ENCODE assay signal across 9 cellular contexts in genomic region chr4:82753725-82754410, GRCh38. TPM values are rescaled to one million over a fixed set of nuclear protein-coding genes. Genes with fewer than 3 reads are reported as not detected.
DNase-seq lines count a peak whose midpoint lies in the region; TF ChIP-seq lines count a peak whose summit lies in the region.
"Had no signal": no experiment of that assay in that cellular context is flagged by ENCODE, and none has a peak within 500 bp of the region (broad histone marks: within the 10 kb centered on the region; RNA-seq: fewer than 3 reads in every experiment).

No MANE protein-coding gene starts in this region.

- H3K79me1 ChIP-seq in mesendoderm (ENCODE audit: low read length) (no peaks in the 10 kb centered on the region), H9 (ENCODE audit: insufficient read depth, low read depth, low read length, poor library complexity, severe bottlenecking) (no peaks in the 10 kb centered on the region)

- DNase-seq in NCI-H82 (lab: John Stamatoyannopoulos, UW) (peak; percentile 19), NCI-H82 treated with DMSO at 0.1 percent for 48 hours (lab: John Stamatoyannopoulos, UW; ENCODE audit: unreplicated experiment) (no peak), fibroblast of peridontal ligament (ENCODE audit: extremely low read depth) (peak; percentile 17), osteocyte (ENCODE audit: extremely low spot score, unreplicated experiment) (no peak), mesendoderm (no peak), NCI-H1048 (lab: John Stamatoyannopoulos, UW) (no peak), H9 (no peak)
- no peak for DNase-seq in effector CD4-positive, alpha-beta T cell
- DNase-seq: ACHN had no signal

- H2BK5ac ChIP-seq in mesendoderm (ENCODE audit: low read length) (no peak overlapping the region), H9 (ENCODE audit: insufficient read length, low read length) (no peak overlapping the region)

- H3K27ac Mint-ChIP-seq in osteocyte (ENCODE audit: unreplicated experiment): peak overlapping the region; percentile 89
- no peak overlapping the region for H3K27ac Mint-ChIP-seq in H9

- no peak overlapping the region for H3K4me3 ChIP-seq in mesendoderm (ENCODE audit: low read length)

- H2BK20ac ChIP-seq in H9 (ENCODE audit: low read depth, low read length, poor library complexity, severe bottlenecking): no peak overlapping the region

- H3K14ac ChIP-seq in H9 (ENCODE audit: insufficient read depth, low read length): no peak overlapping the region

- H3K36me3 ChIP-seq in mesendoderm (ENCODE audit: control insufficient read depth, insufficient read depth, low read length): no peaks in the 10 kb centered on the region

- H3K27me3 Mint-ChIP-seq in osteocyte (ENCODE audit: unreplicated experiment) (no peaks in the 10 kb centered on the region), H9 (ENCODE audit: low read depth) (peaks cover 36% of the 10 kb centered on the region)

- H3K4me1 Mint-ChIP-seq in osteocyte (ENCODE audit: unreplicated experiment) (peaks cover 48% of the 10 kb centered on the region), H9 (peaks cover 0 to 5% of the 10 kb centered on the region in 2 experiments; a peak in 3 of 4 replicates)

- no peak overlapping the region for H4K91ac ChIP-seq in H9 (ENCODE audit: insufficient read length, low read depth, low read length)

- H3K9me3 Mint-ChIP-seq in osteocyte (ENCODE audit: unreplicated experiment) (no peaks in the 10 kb centered on the region), H9 (no peaks in the 10 kb centered on the region)

- H3K4ac ChIP-seq in mesendoderm (ENCODE audit: low read depth, low read length) (no peak overlapping the region), H9 (ENCODE audit: low read depth, low read length) (no peak overlapping the region)

- H4K8ac ChIP-seq in mesendoderm (ENCODE audit: low read depth, low read length): no peak overlapping the region
- no peak overlapping the region for H4K8ac ChIP-seq in H9 (replicated peaks; ENCODE audit: insufficient read length, low read depth, low read length)

- no peaks in the 10 kb centered on the region for H3K4me1 ChIP-seq in mesendoderm (ENCODE audit: control insufficient read depth, low read depth, low read length)
- H3K4me1 ChIP-seq in H9 (ENCODE audit: insufficient read depth, low read length): no peaks in the 10 kb centered on the region

- no peak overlapping the region for H2AFZ ChIP-seq in H9 (ENCODE audit: low read length)

- no CpG with 5 or more reads among the region's 8 CpGs for WGBS in mesendoderm (ENCODE audit: extremely low coverage, insufficient coverage, low lambda C conversion rate)
- WGBS in H9 (ENCODE audit: extremely low coverage, insufficient read length, low lambda C conversion rate): no CpG with 5 or more reads among the region's 8 CpGs

- H3K27me3 ChIP-seq in mesendoderm (ENCODE audit: insufficient read depth, low read length, poor library complexity) (no peaks in the 10 kb centered on the region), H9 (ENCODE audit: insufficient read depth, low read length) (no peaks in the 10 kb centered on the region)

- TF ChIP-seq CTCF in osteocyte (IDR thresholded peaks at IDR 0.05): no peak
- TF ChIP-seq CTCF in H9 (conservative IDR thresholded peaks at IDR 0.05): no peak

- H2BK15ac ChIP-seq in mesendoderm (replicated peaks; ENCODE audit: low read depth) (no peak overlapping the region), H9 (ENCODE audit: low read depth, low read length) (no peak overlapping the region)

- H3K23ac ChIP-seq in mesendoderm (ENCODE audit: low read length) (no peak overlapping the region), H9 (ENCODE audit: insufficient read length, low read depth, low read length) (no peak overlapping the region)

- H3K9ac ChIP-seq in mesendoderm (ENCODE audit: low read length) (no peak overlapping the region), H9 (ENCODE audit: extremely low read depth, insufficient read length, low read length) (no peak overlapping the region)

- H3K79me2 ChIP-seq in mesendoderm (ENCODE audit: control insufficient read depth, insufficient read depth, low read length) (no peaks in the 10 kb centered on the region), H9 (ENCODE audit: insufficient read depth, low read length) (no peaks in the 10 kb centered on the region)

- H4K20me1 ChIP-seq in H9 (ENCODE audit: control insufficient read depth, insufficient read depth, insufficient read length): no peaks in the 10 kb centered on the region

- no peak overlapping the region for H3T11ph ChIP-seq in H9 (ENCODE audit: low read length)

- H3K36me3 Mint-ChIP-seq in osteocyte (ENCODE audit: unreplicated experiment) (no peaks in the 10 kb centered on the region), H9 (ENCODE audit: insufficient read depth in 1 of 3, low read depth in 3 of 3) (no peaks in the 10 kb centered on the region)

- H3K18ac ChIP-seq in mesendoderm (ENCODE audit: low read length) (no peak overlapping the region), H9 (ENCODE audit: insufficient read length, low read depth, low read length) (no peak overlapping the region)

- H2BK120ac ChIP-seq in mesendoderm (ENCODE audit: low read depth, low read length) (no peak overlapping the region), H9 (ENCODE audit: low read depth, low read length, poor library complexity, severe bottlenecking) (no peak overlapping the region)

- H3K27ac ChIP-seq in mesendoderm (ENCODE audit: low read depth, low read length): no peak overlapping the region
- no peak overlapping the region for H3K27ac ChIP-seq in H9 (ENCODE audit: insufficient read length, low read depth, low read length)

- H3K4me2 ChIP-seq in mesendoderm (ENCODE audit: low read length) (no peak overlapping the region), H9 (ENCODE audit: insufficient read depth, insufficient read length, low read length) (no peak overlapping the region)

- H4K5ac ChIP-seq in mesendoderm (ENCODE audit: low read length) (no peak overlapping the region), H9 (ENCODE audit: insufficient read length, low read depth, low read length) (no peak overlapping the region)

- H2AK5ac ChIP-seq in mesendoderm (ENCODE audit: low read length) (no peak overlapping the region), H9 (ENCODE audit: insufficient read length, low read length) (no peak overlapping the region)

- H3K4me3 Mint-ChIP-seq in osteocyte (ENCODE audit: unreplicated experiment) (no peak overlapping the region), H9 (no peak overlapping the region)

- H3K23me2 ChIP-seq in H9 (ENCODE audit: insufficient read length, low read depth, low read length, poor library complexity, severe bottlenecking): no peaks in the 10 kb centered on the region

- H3K56ac ChIP-seq in mesendoderm (ENCODE audit: low read length) (no peak overlapping the region), H9 (ENCODE audit: insufficient read length, low read depth, low read length) (no peak overlapping the region)

- no peak overlapping the region for H2BK12ac ChIP-seq in H9 (ENCODE audit: insufficient read length, low read depth, low read length)

- H3K9me3 ChIP-seq in H9 (ENCODE audit: control insufficient read depth, low read depth, low read length): no peaks in the 10 kb centered on the region

RNA-seq across cellular contexts. Expression of gene SCD5, which starts 44.7 kb away (rescaled TPM):
- total RNA-seq in osteocyte (23.7 and 23.9 TPM in 2 replicates), H9 (2021) (0.68 and 0.86 TPM in 2 replicates)
- polyA plus RNA-seq in mesendoderm (2013, experiment 1 of 2): 0.97 TPM
- polyA plus RNA-seq in mesendoderm (2013, experiment 2 of 2): 0.88 TPM

Comparison
In these comparisons a context has a peak if more than half of its experiments do, and no peak if none do; other contexts are left out.
1. DNase-seq: peak in NCI-H82 (single experiment) and fibroblast of peridontal ligament (single experiment); none in NCI-H82 treated with DMSO at 0.1 percent for 48 hours (single experiment), osteocyte (single experiment), mesendoderm (single experiment), effector CD4-positive, alpha-beta T cell (single experiment), NCI-H1048 (single experiment) and H9 (single experiment).
2. RNA of gene SCD5, which starts 44.7 kb away (total RNA-seq): 23.7 to 23.9 TPM in osteocyte; 0.68 to 0.86 TPM in H9; every median in the first group is over 10 times any median in the second.